In genomic region chr11:415640-416041, GRCh38 we compare ENCODE assay signal across 9 cellular contexts. TPM values are rescaled to one million over a fixed set of nuclear protein-coding genes. Genes with fewer than 3 reads are reported as not detected.
DNase-seq lines count a peak whose midpoint lies in the region; ATAC-seq and TF ChIP-seq lines count a peak whose summit lies in the region.
"Had no signal": no experiment of that assay in that cellular context is flagged by ENCODE, and none has a peak within 500 bp of the region (broad histone marks: within the 10 kb centered on the region; RNA-seq: fewer than 3 reads in every experiment).

No MANE protein-coding gene starts in this region.

- H3K4me1 ChIP-seq in sigmoid colon (peaks cover 0 to 15% (median 11%) of the 10 kb centered on the region in 4 donors), GM23248 (ENCODE audit: insufficient read depth) (peaks cover 4% of the 10 kb centered on the region; the same call in 1 of the 2 replicates)

- H3K36me3 ChIP-seq in sigmoid colon (no peaks in the 10 kb centered on the region), GM23248 (ENCODE audit: low read depth) (no peaks in the 10 kb centered on the region)

- H3K9me2 ChIP-seq in GM23248 (ENCODE audit: insufficient read depth), result no peaks in the 10 kb centered on the region

- no peaks in the 10 kb centered on the region for H3K79me2 ChIP-seq in GM23248 (ENCODE audit: insufficient read depth)

- H3K4me2 ChIP-seq in GM23248 (ENCODE audit: unreplicated experiment), result no peak overlapping the region

- 16 to 43% methylated on average over 5 of the region's 5 CpGs for WGBS in sigmoid colon, 2 donors
- WGBS in GM23248 (ENCODE audit: low coverage in 1 of 2, low lambda C conversion rate in 2 of 2, missing lambda C conversion rate in 2 of 2), 2 experiments, result 69 to 75% methylated on average over 5 of the region's 5 CpGs

- TF ChIP-seq EP300 in sigmoid colon (IDR thresholded peaks at IDR 0.05), result no peak

- in situ Hi-C loops in GM23248 (cut with MboI), result no loop called here

- H3K27ac ChIP-seq in RWPE1 (peak overlapping the region; percentile 61), sigmoid colon (peak overlapping the region; percentile 57 to 76 (median 66)), GM23248 (no peak overlapping the region)

- TF ChIP-seq POLR2A in sigmoid colon (IDR thresholded peaks at IDR 0.05), result no peak

- no peak overlapping the region for H3K9ac ChIP-seq in GM23248

- peak; percentile 0 for ATAC-seq in esophagus mucosa
- no peak for ATAC-seq in HG03175 (IDR thresholded peaks at IDR 0.05; ENCODE audit: unreplicated experiment)
- ATAC-seq in GM18909 (IDR thresholded peaks at IDR 0.05; ENCODE audit: poor library complexity, unreplicated experiment), result no peak
- no peak for ATAC-seq in GM19324 (IDR thresholded peaks at IDR 0.05; ENCODE audit: low FRiP score, unreplicated experiment)

- peak; percentile 9 for TF ChIP-seq CTCF in GM12873 (IDR thresholded peaks at IDR 0.05; ENCODE audit: insufficient read depth, low read depth, low read length, missing control alignments)
- TF ChIP-seq CTCF in RWPE1 (conservative IDR thresholded peaks at IDR 0.05; ENCODE audit: low read depth), result no peak
- TF ChIP-seq CTCF in sigmoid colon (IDR thresholded peaks at IDR 0.05), result no peak

- intact Hi-C loops in sigmoid colon (cut with DNase I), result no loop called here

- peak overlapping the region in 2 of 4 donors; percentile 34 to 39 for H3K4me3 ChIP-seq in sigmoid colon
- no peak overlapping the region for H3K4me3 ChIP-seq in GM23248

- DNase-seq in RWPE1 (ENCODE audit: low spot score), result no peak
- DNase-seq in sigmoid colon, result no peak
- no peak for DNase-seq in GM23248
- DNase-seq: NCI-H446 treated with DMSO at 0.1 percent for 48 hours had no signal

- H4K20me1 ChIP-seq in GM23248 (ENCODE audit: insufficient read depth), result no peaks in the 10 kb centered on the region

- CTCF ChIA-PET in RWPE1 (lab: Yijun Ruan, JAX), result interaction anchor here (1.6 kb wide), 1 partner anchor 33 kb away, joined by 9 read pairs; no protein-coding TSS in a partner anchor

- H3K27me3 ChIP-seq in sigmoid colon, result peaks cover 25 to 65% (median 63%) of the 10 kb centered on the region in 3 donors
- peaks cover 4% of the 10 kb centered on the region; the same call in 1 of the 2 replicates for H3K27me3 ChIP-seq in GM23248 (replicated peaks; ENCODE audit: insufficient read depth)

- POLR2A ChIA-PET in RWPE1 (lab: Yijun Ruan, JAX; ENCODE audit: low non-redundant PET), result no interaction called here

- H3K9me3 ChIP-seq in sigmoid colon (no peaks in the 10 kb centered on the region), GM23248 (ENCODE audit: low read depth) (no peaks in the 10 kb centered on the region)

- H3F3A ChIP-seq in GM23248 (ENCODE audit: insufficient read depth), result no peaks in the 10 kb centered on the region

- H2AFZ ChIP-seq in GM23248, result no peak overlapping the region

RNA-seq across cellular contexts. Expression of gene SIGIRR, which starts 0.8 kb away (rescaled TPM):
- 15.4 TPM for total RNA-seq in esophagus mucosa
- total RNA-seq in sigmoid colon, result 10 to 100 TPM; 51.0 to 70.9 (median 53.1) TPM
- 100 to 1,000 TPM in 1 of 3 donors, 10 to 100 TPM in 2; 46.8 to 122 (median 50.2) TPM for polyA plus RNA-seq in sigmoid colon
- total RNA-seq in GM23248 (2014; rRNA removed; shearing (Covaris generic)), result 17.7 and 28.3 TPM in 2 replicates
- polyA plus RNA-seq in GM23248 (2016; fragmentation: Nextera tagmentation; extraction: Ambion mirVana), result 59.5 and 61.1 TPM in 2 replicates

RNA-seq across cellular contexts. Expression of gene PKP3, which starts 21.6 kb away (rescaled TPM):
- total RNA-seq in esophagus mucosa, result 359 TPM
- under 1 TPM in 2 of 4 donors, not detected in 2; 0.27 to 0.71 TPM for total RNA-seq in sigmoid colon
- polyA plus RNA-seq in sigmoid colon, result 100 to 1,000 TPM in 1 of 3 donors, 10 to 100 TPM in 2; 57.1 to 140 (median 86.7) TPM
- 1.2 and 4.9 TPM in 2 replicates for total RNA-seq in GM23248 (2014; rRNA removed; shearing (Covaris generic))
- polyA plus RNA-seq in GM23248 (2016; fragmentation: Nextera tagmentation; extraction: Ambion mirVana), result 2.2 and 2.4 TPM in 2 replicates

RNA-seq across cellular contexts. Expression of gene ANO9, which starts 26.2 kb away (rescaled TPM):
- total RNA-seq in esophagus mucosa (12.8 TPM), sigmoid colon (1 to 10 TPM in 1 of 4 donors, under 1 TPM in 3; 0.14 to 2.5 (median 0.26) TPM)
- polyA plus RNA-seq in sigmoid colon (100 to 1,000 TPM in 1 of 3 donors, 1 to 10 TPM in 2; 4.2 to 123 (median 6.5) TPM), GM23248 (2016; fragmentation: Nextera tagmentation; extraction: Ambion mirVana) (not detected in 2 replicates)
- total RNA-seq in GM23248 (2014; rRNA removed; shearing (Covaris generic)), result not detected in 2 replicates

RNA-seq across cellular contexts. Expression of gene PTDSS2, which starts 34.4 kb away (rescaled TPM):
- 12.0 TPM for total RNA-seq in esophagus mucosa
- 10 to 100 TPM; 30.1 to 76.2 (median 44.6) TPM for total RNA-seq in sigmoid colon
- polyA plus RNA-seq in sigmoid colon, result 10 to 100 TPM in 1 of 3 donors, 1 to 10 TPM in 2; 4.8 to 29.0 (median 6.5) TPM
- total RNA-seq in GM23248 (2014; rRNA removed; shearing (Covaris generic)), result 29.2 and 44.1 TPM in 2 replicates
- polyA plus RNA-seq in GM23248 (2016; fragmentation: Nextera tagmentation; extraction: Ambion mirVana), result 20.1 and 22.2 TPM in 2 replicates

RNA-seq across cellular contexts. Expression of gene B4GALNT4, which starts 46.3 kb away (rescaled TPM):
- total RNA-seq in esophagus mucosa, result 0.32 TPM
- total RNA-seq in sigmoid colon, result 1 to 10 TPM; 1.4 to 9.1 (median 2.7) TPM
- 1 to 10 TPM in 2 of 3 donors, not detected in 1; 7.6 to 7.8 TPM for polyA plus RNA-seq in sigmoid colon
- 16.5 and 24.7 TPM in 2 replicates for total RNA-seq in GM23248 (2014; rRNA removed; shearing (Covaris generic))
- polyA plus RNA-seq in GM23248 (2016; fragmentation: Nextera tagmentation; extraction: Ambion mirVana), result 1.9 and 2.3 TPM in 2 replicates

Comparison
In these comparisons a context has a peak if more than half of its experiments do, and no peak if none do; other contexts are left out.
1. RNA of gene PKP3, which starts 21.6 kb away (total RNA-seq): 359 TPM in esophagus mucosa (single experiment); 1.2 to 4.9 TPM in GM23248 and 0.27 to 0.71 TPM in sigmoid colon; every median in the first group is over 10 times any median in the second.